18 cellular contexts compared by ENCODE assay signal in the genomic region with DNA sequence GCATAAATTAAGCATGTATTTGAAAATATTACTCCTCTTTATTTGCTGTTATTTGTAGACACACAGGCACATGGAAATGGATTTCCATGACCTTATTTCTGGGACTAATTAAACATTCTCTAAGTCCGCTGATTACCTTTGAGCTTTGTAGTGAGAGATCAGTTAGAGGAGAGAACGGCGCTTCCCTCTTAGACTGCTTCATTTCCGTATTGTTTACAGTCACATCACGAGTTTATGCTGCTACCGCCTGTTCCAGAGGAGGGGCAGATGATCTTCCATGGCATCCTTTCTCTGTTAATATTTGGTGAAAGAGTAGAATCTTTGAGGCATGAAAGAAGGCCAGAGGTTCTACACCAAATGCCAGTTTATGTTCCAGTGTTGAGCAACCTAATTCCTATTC.
"Had no signal": no experiment of that assay in that cellular context is flagged by ENCODE, and none has a peak within 500 bp of the region (broad histone marks: within the 10 kb centered on the region; RNA-seq: fewer than 3 reads in every experiment).

No MANE protein-coding gene starts in this region.

- H3K27me3 ChIP-seq: heart left ventricle, left lung, ovary, tibial nerve, upper lobe of right lung, vagina had no signal

- H3K9me3 ChIP-seq: heart left ventricle, left lung, lower lobe of right lung, ovary, tibial nerve, upper lobe of right lung, vagina had no signal

- H3K4me1 ChIP-seq: left lung, lower lobe of right lung, tibial nerve, upper lobe of right lung, vagina had no signal

- H3K36me3 ChIP-seq: heart left ventricle, left lung, lower lobe of right lung, ovary, tibial nerve, upper lobe of right lung, vagina had no signal

- DNase-seq: effector CD4-positive, alpha-beta T cell; endodermal cell; foreskin melanocyte; heart left ventricle; hippocampal formation; left lung; lower lobe of right lung; natural killer cell; nucleus accumbens; ovary; right cardiac atrium; stimulated activated CD4-positive, alpha-beta T cell treated with anti-CD3 and anti-CD28 coated beads, Interleukin-4, amount 100 ng/mL, for 24 hours; upper lobe of right lung had no signal

- FAIRE-seq: endothelial cell of umbilical vein had no signal

- H3K4me3 ChIP-seq: coronary artery, heart left ventricle, left lung, lower lobe of right lung, ovary, tibial nerve, upper lobe of right lung, vagina had no signal

- ATAC-seq: heart left ventricle; left lung; lower lobe of right lung; natural killer cell; right cardiac atrium; stimulated activated memory B cell treated with anti-CD40 and anti-IgM and Interleukin-4, amounts not matched to agents 10 μg/mL and 1 μg/mL and 100 μg/mL, for 72 hours; upper lobe of right lung had no signal

- H3K27ac ChIP-seq: coronary artery, heart left ventricle, left lung, lower lobe of right lung, ovary, tibial nerve, upper lobe of right lung, vagina had no signal
